1 cellular context compared by ENCODE assay signal in the genomic region with DNA sequence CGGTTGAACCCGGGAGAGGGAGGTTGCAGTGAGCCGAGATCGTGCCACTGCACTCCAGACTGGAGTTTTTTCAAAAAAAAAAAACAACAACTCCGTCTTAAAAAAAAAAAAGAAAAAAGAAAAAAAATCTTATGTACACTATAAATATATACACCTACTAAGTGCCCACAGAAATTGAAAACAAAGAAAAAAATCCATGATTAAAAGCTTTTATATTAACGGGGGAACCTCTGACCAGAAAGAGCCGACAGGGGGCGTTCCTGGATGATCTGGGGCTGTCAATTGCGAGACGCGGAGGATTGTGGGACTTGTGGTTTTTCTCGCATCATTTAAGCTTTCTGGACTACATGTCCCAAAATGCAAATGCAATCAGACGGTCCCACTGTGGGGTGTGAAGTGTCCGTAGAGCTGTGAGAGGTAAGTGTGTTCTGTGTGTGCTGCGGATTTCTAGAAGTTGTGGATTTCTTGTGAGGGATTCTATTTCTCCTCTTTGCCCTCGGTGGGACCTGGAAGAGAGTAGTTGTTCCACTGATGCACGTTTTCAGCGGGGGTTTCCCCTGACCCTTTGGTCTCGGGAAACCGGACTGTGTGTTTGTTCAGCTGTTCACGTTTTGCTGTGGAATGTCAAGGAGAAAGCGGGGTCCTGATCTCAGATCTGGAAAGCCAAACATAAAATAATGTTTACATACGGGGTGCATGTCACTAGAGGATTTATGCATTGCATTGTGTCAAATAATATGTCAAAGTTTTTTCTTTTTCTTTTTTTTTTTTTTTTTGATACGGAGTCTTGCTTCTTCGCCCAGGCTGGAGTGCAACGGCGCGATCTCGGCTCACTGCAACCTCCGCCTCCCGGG.
A peak's percentile ranks its signal among the peaks of the same experiment; 100 is the strongest.
TF ChIP-seq lines count a peak whose summit lies in the region.

A gene with protein sequence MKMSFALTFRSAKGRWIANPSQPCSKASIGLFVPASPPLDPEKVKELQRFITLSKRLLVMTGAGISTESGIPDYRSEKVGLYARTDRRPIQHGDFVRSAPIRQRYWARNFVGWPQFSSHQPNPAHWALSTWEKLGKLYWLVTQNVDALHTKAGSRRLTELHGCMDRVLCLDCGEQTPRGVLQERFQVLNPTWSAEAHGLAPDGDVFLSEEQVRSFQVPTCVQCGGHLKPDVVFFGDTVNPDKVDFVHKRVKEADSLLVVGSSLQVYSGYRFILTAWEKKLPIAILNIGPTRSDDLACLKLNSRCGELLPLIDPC (plus strand): TSS at position 360 of the 854 bp plus-strand sequence. CDS start 1,241 bp downstream, outside the sequence.

TF ChIP-seq in HepG2, 621 proteins besides CTCF, POLR2A, EP300 and RAD21 (continued from another document and continues in another):
- TF ChIP-seq, protein P1, sequence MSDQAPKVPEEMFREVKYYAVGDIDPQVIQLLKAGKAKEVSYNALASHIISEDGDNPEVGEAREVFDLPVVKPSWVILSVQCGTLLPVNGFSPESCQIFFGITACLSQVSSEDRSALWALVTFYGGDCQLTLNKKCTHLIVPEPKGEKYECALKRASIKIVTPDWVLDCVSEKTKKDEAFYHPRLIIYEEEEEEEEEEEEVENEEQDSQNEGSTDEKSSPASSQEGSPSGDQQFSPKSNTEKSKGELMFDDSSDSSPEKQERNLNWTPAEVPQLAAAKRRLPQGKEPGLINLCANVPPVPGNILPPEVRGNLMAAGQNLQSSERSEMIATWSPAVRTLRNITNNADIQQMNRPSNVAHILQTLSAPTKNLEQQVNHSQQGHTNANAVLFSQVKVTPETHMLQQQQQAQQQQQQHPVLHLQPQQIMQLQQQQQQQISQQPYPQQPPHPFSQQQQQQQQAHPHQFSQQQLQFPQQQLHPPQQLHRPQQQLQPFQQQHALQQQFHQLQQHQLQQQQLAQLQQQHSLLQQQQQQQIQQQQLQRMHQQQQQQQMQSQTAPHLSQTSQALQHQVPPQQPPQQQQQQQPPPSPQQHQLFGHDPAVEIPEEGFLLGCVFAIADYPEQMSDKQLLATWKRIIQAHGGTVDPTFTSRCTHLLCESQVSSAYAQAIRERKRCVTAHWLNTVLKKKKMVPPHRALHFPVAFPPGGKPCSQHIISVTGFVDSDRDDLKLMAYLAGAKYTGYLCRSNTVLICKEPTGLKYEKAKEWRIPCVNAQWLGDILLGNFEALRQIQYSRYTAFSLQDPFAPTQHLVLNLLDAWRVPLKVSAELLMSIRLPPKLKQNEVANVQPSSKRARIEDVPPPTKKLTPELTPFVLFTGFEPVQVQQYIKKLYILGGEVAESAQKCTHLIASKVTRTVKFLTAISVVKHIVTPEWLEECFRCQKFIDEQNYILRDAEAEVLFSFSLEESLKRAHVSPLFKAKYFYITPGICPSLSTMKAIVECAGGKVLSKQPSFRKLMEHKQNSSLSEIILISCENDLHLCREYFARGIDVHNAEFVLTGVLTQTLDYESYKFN (CRISPR knock-in tag; conservative IDR thresholded peaks at IDR 0.05), result peak; percentile 71
- TF ChIP-seq HDAC6 (IDR thresholded peaks at IDR 0.05; ENCODE audit: low read depth, low read length) (no peak), ZNF562 (CRISPR knock-in tag; IDR thresholded peaks at IDR 0.05; ENCODE audit: borderline replicate concordance) (no peak), GTF2F1 (IDR thresholded peaks at IDR 0.05; ENCODE audit: low read length) (no peak), IRF2 (CRISPR knock-in tag; IDR thresholded peaks at IDR 0.05) (peak; percentile 67), ZSCAN29 (CRISPR knock-in tag; conservative IDR thresholded peaks at IDR 0.05) (0 out of 2 replicates have a peak, but pooled peaks have one; percentile 25), NR2F2 (IDR thresholded peaks at IDR 0.05; ENCODE audit: borderline replicate concordance, low read depth) (0 out of 2 replicates have a peak, but pooled peaks have one; percentile 44), FOXK2 (IDR thresholded peaks at IDR 0.05) (peak; percentile 94), TEAD3 (CRISPR knock-in tag; optimal IDR thresholded peaks at IDR 0.05; ENCODE audit: borderline replicate concordance) (peak; percentile 87), ATF7 (IDR thresholded peaks at IDR 0.05) (peak; percentile 60), ATF7 (CRISPR knock-in tag; IDR thresholded peaks at IDR 0.05) (no peak), KLF16 (CRISPR knock-in tag; IDR thresholded peaks at IDR 0.05) (peak in 1 of 2 experiments; percentile 37; a peak in 1 of 4 replicates), ZMAT3 (CRISPR knock-in tag; conservative IDR thresholded peaks at IDR 0.05) (0 out of 2 replicates have a peak, but pooled peaks have one; percentile 20), NRL (CRISPR knock-in tag; IDR thresholded peaks at IDR 0.05; ENCODE audit: borderline replicate concordance) (no peak), KDM3A (CRISPR knock-in tag; IDR thresholded peaks at IDR 0.05; ENCODE audit: low read depth) (no peak), ZNF3 (CRISPR knock-in tag; IDR thresholded peaks at IDR 0.05) (0 out of 2 replicates have a peak, but pooled peaks have one; percentile 20), CBX1 (IDR thresholded peaks at IDR 0.05; ENCODE audit: low read depth) (no peak), RFX3 (CRISPR knock-in tag; IDR thresholded peaks at IDR 0.05) (no peak), SIN3A (IDR thresholded peaks at IDR 0.05; ENCODE audit: borderline replicate concordance, low read depth, low read length) (peak; percentile 82; the same call in 1 of the 2 replicates), THAP11 (CRISPR knock-in tag; IDR thresholded peaks at IDR 0.05) (peak; percentile 99), ZNF225 (CRISPR knock-in tag; IDR thresholded peaks at IDR 0.05) (no peak), ZNF10 (CRISPR knock-in tag; IDR thresholded peaks at IDR 0.05; ENCODE audit: borderline replicate concordance, low read depth) (no peak), YEATS2 (CRISPR knock-in tag; IDR thresholded peaks at IDR 0.05; ENCODE audit: borderline replicate concordance) (peak; percentile 49; the same call in 1 of the 2 replicates), TSC22D2 (CRISPR knock-in tag; IDR thresholded peaks at IDR 0.05; ENCODE audit: borderline replicate concordance) (no peak), HOXA3 (CRISPR knock-in tag; IDR thresholded peaks at IDR 0.05) (peak; percentile 31; the same call in 1 of the 2 replicates), HNRNPLL (IDR thresholded peaks at IDR 0.05; ENCODE audit: low read depth, low read length, poor library complexity, severe bottlenecking) (no peak), ZBTB42 (CRISPR knock-in tag; IDR thresholded peaks at IDR 0.05) (0 out of 2 replicates have a peak, but pooled peaks have one; percentile 27), MBNL3 (CRISPR knock-in tag; conservative IDR thresholded peaks at IDR 0.05) (no peak), PAF1 (CRISPR knock-in tag; IDR thresholded peaks at IDR 0.05) (no peak), ZNF337 (CRISPR knock-in tag; IDR thresholded peaks at IDR 0.05; ENCODE audit: borderline replicate concordance, low read depth) (no peak)
- TF ChIP-seq, protein P2, sequence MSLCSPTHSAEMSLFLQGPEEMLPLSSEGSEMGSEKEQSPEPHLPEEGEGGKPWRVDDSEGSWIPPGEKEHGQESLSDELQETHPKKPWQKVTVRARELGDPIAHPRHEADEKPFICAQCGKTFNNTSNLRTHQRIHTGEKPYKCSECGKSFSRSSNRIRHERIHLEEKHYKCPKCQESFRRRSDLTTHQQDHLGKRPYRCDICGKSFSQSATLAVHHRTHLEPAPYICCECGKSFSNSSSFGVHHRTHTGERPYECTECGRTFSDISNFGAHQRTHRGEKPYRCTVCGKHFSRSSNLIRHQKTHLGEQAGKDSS (CRISPR knock-in tag; IDR thresholded peaks at IDR 0.05; ENCODE audit: borderline replicate concordance, low read depth), result peak; percentile 62; the same call in 1 of the 2 replicates
- TF ChIP-seq, protein P3, sequence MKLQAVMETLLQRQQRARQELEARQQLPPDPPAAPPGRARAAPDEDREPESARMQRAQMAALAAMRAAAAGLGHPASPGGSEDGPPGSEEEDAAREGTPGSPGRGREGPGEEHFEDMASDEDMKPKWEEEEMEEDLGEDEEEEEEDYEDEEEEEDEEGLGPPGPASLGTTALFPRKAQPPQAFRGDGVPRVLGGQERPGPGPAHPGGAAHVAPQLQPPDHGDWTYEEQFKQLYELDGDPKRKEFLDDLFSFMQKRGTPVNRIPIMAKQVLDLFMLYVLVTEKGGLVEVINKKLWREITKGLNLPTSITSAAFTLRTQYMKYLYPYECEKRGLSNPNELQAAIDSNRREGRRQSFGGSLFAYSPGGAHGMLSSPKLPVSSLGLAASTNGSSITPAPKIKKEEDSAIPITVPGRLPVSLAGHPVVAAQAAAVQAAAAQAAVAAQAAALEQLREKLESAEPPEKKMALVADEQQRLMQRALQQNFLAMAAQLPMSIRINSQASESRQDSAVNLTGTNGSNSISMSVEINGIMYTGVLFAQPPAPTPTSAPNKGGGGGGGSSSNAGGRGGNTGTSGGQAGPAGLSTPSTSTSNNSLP (IDR thresholded peaks at IDR 0.05; ENCODE audit: low read depth, low read length), result peak; percentile 93
- TF ChIP-seq, protein P4, sequence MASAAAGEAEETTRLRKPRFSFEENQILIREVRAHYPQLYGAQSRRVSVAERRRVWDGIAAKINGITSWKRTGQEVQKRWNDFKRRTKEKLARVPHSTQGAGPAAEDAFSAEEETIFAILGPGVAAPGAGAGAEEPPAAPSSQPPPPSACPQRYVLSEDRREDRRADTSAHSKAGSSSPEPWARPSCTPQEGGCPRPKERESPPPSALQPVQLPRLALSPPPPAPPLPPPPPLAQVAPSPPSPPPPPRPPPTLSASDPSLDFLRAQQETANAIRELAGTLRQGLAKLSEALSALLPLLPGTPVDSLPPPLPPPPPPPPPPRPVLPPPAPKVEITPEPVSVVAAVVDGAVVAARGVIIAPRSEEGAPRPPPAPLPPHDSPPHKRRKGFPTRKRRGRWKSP (CRISPR knock-in tag; IDR thresholded peaks at IDR 0.05), result 0 out of 2 replicates have a peak, but pooled peaks have one; percentile 48
- TF ChIP-seq, protein P5, sequence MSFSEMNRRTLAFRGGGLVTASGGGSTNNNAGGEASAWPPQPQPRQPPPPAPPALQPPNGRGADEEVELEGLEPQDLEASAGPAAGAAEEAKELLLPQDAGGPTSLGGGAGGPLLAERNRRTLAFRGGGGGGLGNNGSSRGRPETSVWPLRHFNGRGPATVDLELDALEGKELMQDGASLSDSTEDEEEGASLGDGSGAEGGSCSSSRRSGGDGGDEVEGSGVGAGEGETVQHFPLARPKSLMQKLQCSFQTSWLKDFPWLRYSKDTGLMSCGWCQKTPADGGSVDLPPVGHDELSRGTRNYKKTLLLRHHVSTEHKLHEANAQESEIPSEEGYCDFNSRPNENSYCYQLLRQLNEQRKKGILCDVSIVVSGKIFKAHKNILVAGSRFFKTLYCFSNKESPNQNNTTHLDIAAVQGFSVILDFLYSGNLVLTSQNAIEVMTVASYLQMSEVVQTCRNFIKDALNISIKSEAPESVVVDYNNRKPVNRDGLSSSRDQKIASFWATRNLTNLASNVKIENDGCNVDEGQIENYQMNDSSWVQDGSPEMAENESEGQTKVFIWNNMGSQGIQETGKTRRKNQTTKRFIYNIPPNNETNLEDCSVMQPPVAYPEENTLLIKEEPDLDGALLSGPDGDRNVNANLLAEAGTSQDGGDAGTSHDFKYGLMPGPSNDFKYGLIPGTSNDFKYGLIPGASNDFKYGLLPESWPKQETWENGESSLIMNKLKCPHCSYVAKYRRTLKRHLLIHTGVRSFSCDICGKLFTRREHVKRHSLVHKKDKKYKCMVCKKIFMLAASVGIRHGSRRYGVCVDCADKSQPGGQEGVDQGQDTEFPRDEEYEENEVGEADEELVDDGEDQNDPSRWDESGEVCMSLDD (CRISPR knock-in tag; IDR thresholded peaks at IDR 0.05; ENCODE audit: borderline replicate concordance), result no peak
- TF ChIP-seq, protein P6, sequence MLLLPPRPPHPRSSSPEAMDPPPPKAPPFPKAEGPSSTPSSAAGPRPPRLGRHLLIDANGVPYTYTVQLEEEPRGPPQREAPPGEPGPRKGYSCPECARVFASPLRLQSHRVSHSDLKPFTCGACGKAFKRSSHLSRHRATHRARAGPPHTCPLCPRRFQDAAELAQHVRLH (CRISPR knock-in tag; IDR thresholded peaks at IDR 0.05; ENCODE audit: borderline replicate concordance, low read depth), result 0 out of 2 replicates have a peak, but pooled peaks have one; percentile 43
- TF ChIP-seq, protein P7, sequence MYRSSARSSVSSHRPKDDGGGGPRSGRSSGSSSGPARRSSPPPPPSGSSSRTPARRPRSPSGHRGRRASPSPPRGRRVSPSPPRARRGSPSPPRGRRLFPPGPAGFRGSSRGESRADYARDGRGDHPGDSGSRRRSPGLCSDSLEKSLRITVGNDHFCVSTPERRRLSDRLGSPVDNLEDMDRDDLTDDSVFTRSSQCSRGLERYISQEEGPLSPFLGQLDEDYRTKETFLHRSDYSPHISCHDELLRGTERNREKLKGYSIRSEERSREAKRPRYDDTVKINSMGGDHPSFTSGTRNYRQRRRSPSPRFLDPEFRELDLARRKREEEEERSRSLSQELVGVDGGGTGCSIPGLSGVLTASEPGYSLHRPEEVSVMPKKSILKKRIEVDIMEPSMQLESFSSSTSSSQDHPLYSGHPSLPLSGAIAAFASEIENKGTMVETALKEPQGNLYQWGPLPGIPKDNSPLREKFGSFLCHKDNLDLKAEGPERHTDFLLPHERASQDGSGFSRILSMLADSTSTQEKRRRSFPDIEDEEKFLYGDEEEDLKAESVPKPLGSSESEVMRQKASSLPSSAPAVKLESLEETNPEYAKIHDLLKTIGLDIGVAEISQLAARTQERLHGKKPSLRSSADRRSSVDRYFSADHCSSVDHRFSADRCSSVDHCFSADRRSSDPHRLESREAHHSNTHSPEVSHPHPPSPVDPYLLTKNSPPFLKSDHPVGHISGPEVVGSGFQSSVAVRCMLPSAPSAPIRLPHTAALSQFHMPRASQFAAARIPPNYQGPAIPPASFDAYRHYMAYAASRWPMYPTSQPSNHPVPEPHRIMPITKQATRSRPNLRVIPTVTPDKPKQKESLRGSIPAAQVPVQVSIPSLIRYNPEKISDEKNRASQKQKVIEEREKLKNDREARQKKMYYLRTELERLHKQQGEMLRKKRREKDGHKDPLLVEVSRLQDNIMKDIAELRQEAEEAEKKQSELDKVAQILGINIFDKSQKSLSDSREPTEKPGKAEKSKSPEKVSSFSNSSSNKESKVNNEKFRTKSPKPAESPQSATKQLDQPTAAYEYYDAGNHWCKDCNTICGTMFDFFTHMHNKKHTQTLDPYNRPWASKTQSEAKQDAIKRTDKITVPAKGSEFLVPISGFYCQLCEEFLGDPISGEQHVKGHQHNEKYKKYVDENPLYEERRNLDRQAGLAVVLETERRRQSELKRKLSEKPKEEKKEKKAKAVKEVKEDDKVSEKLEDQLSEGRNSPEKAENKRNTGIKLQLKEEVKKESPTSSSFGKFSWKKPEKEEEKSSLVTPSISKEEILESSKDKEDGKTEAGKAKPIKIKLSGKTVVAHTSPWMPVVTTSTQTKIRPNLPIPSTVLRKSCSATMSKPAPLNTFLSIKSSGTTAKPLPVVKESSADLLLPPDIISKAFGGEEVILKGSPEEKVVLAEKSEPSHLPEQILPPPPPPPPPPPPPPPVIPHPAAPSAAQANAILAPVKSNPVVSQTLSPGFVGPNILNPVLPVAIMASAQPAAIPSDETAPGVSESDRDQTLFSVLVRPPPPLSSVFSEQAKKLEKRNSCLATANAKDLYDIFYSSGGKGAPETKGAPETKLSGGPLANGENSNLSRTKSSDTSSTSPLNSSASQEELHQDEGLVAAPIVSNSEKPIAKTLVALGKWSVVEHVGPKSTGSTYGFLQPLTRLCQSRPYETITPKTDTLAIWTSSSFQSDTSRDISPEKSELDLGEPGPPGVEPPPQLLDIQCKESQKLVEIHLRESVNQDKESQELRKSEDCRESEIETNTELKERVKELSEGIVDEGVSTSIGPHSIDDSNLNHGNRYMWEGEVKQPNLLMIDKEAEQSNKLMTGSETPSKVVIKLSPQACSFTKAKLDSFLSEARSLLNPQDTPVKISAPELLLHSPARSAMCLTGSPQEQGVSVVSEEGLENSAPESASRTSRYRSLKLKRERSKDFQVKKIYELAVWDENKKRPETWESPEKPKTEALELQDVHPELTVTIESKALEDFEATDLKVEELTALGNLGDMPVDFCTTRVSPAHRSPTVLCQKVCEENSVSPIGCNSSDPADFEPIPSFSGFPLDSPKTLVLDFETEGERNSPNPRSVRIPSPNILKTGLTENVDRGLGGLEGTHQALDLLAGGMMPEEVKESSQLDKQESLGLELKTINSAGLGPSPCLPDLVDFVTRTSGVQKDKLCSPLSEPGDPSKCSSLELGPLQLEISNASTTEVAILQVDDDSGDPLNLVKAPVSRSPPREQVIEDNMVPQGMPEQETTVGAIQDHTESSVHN (CRISPR knock-in tag; IDR thresholded peaks at IDR 0.05), result 0 out of 2 replicates have a peak, but pooled peaks have one; percentile 54
